In the genomic region with DNA sequence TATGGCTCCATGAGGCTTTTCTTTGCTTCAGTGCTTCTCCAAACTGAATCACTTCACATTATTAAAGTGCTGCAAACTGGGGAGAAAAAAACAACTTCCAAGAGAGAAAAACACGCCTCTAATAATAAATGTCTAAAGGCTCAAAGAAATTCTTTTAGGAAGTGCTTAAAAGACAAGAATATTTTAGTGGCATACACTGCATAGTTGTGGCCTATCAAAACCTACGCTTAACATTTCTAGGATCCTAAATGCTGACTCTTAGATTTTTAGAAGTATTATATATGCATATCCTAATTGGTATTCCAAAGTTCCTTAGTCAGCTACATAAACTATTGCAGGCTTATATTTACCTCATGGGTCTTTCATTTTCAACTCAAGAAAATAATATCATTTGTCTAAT, we compare ENCODE assay signal across 22 cellular contexts.
"Had no signal": no experiment of that assay in that cellular context is flagged by ENCODE, and none has a peak within 500 bp of the region (broad histone marks: within the 10 kb centered on the region; RNA-seq: fewer than 3 reads in every experiment).

No MANE protein-coding gene starts in this region.

- H2AFZ ChIP-seq: neural progenitor cell had no signal

- DNase-seq: activated CD4-positive, alpha-beta memory T cell treated with anti-CD3 and anti-CD28 coated beads, Interleukin-2, amount 10 ng/mL, durations not matched to agents 7 days and 5 days; activated CD4-positive, alpha-beta T cell treated with anti-CD3 and anti-CD28 coated beads, Interleukin-2, amount 10 ng/mL, durations not matched to agents 24 days and 14 days; activated CD8-positive, alpha-beta memory T cell treated with anti-CD3 and anti-CD28 coated beads, Interleukin-2, amount 10 ng/mL, durations not matched to agents 7 days and 5 days; activated effector memory CD4-positive, alpha-beta T cell treated with anti-CD3 and anti-CD28 coated beads, Interleukin-2, amount 50 U/mL, for 16 hours; activated naive CD4-positive, alpha-beta T cell treated with anti-CD3 and anti-CD28 coated beads, Interleukin-2, amount 50 U/mL, for 16 hours; activated naive CD8-positive, alpha-beta T cell treated with anti-CD3 and anti-CD28 coated beads, Interleukin-2, amount 50 U/mL, for 24 hours; activated T-cell treated with anti-CD3 and anti-CD28 coated beads for 4 hours; anterior cingulate cortex; cortex of kidney; heart right ventricle; left lung; naive B cell; stimulated activated CD4-positive, alpha-beta T cell treated with anti-CD3 and anti-CD28 coated beads, Interleukin-1b, Interleukin-23, amount 100 ng/mL, for 48 hours; stimulated activated naive CD8-positive, alpha-beta T cell treated with anti-CD3 and anti-CD28 coated beads, Interleukin-15, amount 100 ng/mL, for 72 hours; tibial artery had no signal

- H3K9me3 ChIP-seq: left lung, right atrium auricular region, tibial artery had no signal

- H3K4me1 ChIP-seq: heart right ventricle, left lung, neural progenitor cell, right atrium auricular region, tibial artery had no signal

- FAIRE-seq: keratinocyte, urothelium cell line had no signal

- H3K27ac ChIP-seq: cardiac muscle cell, epithelial cell of prostate, heart right ventricle, left lung, neural progenitor cell, right atrium auricular region, tibial artery had no signal

- H3K4me2 ChIP-seq: neural progenitor cell had no signal

- H3K4me3 ChIP-seq: cardiac muscle cell, heart right ventricle, left lung, lung, neural progenitor cell, right atrium auricular region, tibial artery had no signal

- H3K36me3 ChIP-seq: cardiac muscle cell, heart right ventricle, left lung, neural progenitor cell, right atrium auricular region, tibial artery had no signal

- H3K27me3 ChIP-seq: cardiac muscle cell, heart right ventricle, left lung, neural progenitor cell, right atrium auricular region, tibial artery had no signal

- H3K9ac ChIP-seq: neural progenitor cell had no signal
